ENCODE assay signal across 1 cellular context in the genomic region with DNA sequence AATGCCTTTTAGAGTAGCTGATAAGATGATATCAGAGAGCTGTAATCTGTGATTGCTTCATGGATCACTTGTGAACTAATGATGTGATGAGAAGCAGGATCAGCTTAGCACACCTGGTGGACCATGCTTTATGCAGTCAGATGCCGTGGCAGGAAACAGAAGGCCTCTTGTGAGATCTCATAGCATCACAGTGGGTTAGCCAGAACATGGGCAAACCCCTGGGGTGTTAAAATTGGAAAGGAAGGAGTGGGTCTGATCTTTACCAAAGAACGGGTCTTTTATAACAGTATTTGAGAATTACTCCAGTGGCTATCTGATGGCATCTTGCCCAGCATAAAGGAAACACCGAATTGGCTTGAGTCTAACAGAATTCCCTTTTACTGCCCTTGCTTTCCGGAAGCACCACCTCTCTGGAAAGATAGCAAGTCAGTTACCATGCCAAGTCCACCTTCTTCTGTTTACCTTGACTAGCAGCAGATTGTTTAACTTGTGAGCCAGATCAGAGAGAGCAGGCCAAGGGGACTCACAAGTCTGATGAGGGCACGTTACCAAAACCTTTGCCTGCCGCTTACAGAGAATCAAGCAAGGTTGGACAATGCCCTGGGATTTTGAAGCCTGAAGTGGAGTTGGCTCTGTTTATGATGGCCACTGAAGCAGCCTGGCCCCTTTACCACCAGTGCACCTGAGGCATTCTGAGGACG.
TF ChIP-seq lines count a peak whose summit lies in the region.

No MANE protein-coding gene starts in this region.

TF ChIP-seq in HepG2, 621 proteins besides CTCF, POLR2A, EP300 and RAD21 (continued from another document and continues in another):
- no peak for TF ChIP-seq ZNF407 (CRISPR knock-in tag; IDR thresholded peaks at IDR 0.05; ENCODE audit: not compliant biosample characterization)
- TF ChIP-seq, protein P1, sequence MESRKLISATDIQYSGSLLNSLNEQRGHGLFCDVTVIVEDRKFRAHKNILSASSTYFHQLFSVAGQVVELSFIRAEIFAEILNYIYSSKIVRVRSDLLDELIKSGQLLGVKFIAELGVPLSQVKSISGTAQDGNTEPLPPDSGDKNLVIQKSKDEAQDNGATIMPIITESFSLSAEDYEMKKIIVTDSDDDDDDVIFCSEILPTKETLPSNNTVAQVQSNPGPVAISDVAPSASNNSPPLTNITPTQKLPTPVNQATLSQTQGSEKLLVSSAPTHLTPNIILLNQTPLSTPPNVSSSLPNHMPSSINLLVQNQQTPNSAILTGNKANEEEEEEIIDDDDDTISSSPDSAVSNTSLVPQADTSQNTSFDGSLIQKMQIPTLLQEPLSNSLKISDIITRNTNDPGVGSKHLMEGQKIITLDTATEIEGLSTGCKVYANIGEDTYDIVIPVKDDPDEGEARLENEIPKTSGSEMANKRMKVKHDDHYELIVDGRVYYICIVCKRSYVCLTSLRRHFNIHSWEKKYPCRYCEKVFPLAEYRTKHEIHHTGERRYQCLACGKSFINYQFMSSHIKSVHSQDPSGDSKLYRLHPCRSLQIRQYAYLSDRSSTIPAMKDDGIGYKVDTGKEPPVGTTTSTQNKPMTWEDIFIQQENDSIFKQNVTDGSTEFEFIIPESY (CRISPR knock-in tag; IDR thresholded peaks at IDR 0.05) = no peak; the same call in 1 of the 2 replicates
- no peak for TF ChIP-seq ZNF720 (CRISPR knock-in tag; IDR thresholded peaks at IDR 0.05)
- TF ChIP-seq SIN3A (IDR thresholded peaks at IDR 0.05; ENCODE audit: borderline replicate concordance, low read depth, low read length) = no peak
- no peak for TF ChIP-seq ZNF607 (CRISPR knock-in tag; IDR thresholded peaks at IDR 0.05; ENCODE audit: borderline replicate concordance)
- no peak for TF ChIP-seq PREB (CRISPR knock-in tag; IDR thresholded peaks at IDR 0.05)
- TF ChIP-seq NCOR1 (IDR thresholded peaks at IDR 0.05; ENCODE audit: borderline replicate concordance, low read length) = no peak
- TF ChIP-seq, protein P2, sequence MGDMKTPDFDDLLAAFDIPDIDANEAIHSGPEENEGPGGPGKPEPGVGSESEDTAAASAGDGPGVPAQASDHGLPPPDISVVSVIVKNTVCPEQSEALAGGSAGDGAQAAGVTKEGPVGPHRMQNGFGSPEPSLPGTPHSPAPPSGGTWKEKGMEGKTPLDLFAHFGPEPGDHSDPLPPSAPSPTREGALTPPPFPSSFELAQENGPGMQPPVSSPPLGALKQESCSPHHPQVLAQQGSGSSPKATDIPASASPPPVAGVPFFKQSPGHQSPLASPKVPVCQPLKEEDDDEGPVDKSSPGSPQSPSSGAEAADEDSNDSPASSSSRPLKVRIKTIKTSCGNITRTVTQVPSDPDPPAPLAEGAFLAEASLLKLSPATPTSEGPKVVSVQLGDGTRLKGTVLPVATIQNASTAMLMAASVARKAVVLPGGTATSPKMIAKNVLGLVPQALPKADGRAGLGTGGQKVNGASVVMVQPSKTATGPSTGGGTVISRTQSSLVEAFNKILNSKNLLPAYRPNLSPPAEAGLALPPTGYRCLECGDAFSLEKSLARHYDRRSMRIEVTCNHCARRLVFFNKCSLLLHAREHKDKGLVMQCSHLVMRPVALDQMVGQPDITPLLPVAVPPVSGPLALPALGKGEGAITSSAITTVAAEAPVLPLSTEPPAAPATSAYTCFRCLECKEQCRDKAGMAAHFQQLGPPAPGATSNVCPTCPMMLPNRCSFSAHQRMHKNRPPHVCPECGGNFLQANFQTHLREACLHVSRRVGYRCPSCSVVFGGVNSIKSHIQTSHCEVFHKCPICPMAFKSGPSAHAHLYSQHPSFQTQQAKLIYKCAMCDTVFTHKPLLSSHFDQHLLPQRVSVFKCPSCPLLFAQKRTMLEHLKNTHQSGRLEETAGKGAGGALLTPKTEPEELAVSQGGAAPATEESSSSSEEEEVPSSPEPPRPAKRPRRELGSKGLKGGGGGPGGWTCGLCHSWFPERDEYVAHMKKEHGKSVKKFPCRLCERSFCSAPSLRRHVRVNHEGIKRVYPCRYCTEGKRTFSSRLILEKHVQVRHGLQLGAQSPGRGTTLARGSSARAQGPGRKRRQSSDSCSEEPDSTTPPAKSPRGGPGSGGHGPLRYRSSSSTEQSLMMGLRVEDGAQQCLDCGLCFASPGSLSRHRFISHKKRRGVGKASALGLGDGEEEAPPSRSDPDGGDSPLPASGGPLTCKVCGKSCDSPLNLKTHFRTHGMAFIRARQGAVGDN (CRISPR knock-in tag; IDR thresholded peaks at IDR 0.05) = no peak; the same call in 1 of the 2 replicates
- TF ChIP-seq SOX13 (IDR thresholded peaks at IDR 0.05) = no peak
- TF ChIP-seq SOX13 (CRISPR knock-in tag; conservative IDR thresholded peaks at IDR 0.05 in 1 of 2, IDR thresholded peaks at IDR 0.05 in 1 of 2) = peak in 1 of 2 experiments; percentile 74; a peak in 2 of 4 replicates
- no peak for TF ChIP-seq AGO1 (IDR thresholded peaks at IDR 0.05; ENCODE audit: low read depth, low read length, poor library complexity, severe bottlenecking)
- no peak for TF ChIP-seq HCFC1 (IDR thresholded peaks at IDR 0.05; ENCODE audit: low read depth, low read length)
- TF ChIP-seq ZNF615 (CRISPR knock-in tag; IDR thresholded peaks at IDR 0.05; ENCODE audit: borderline replicate concordance) = no peak
- 0 out of 2 replicates have a peak, but pooled peaks have one; percentile 54 for TF ChIP-seq PITX1 (CRISPR knock-in tag; IDR thresholded peaks at IDR 0.05)
- TF ChIP-seq ZNF749 (CRISPR knock-in tag; IDR thresholded peaks at IDR 0.05; ENCODE audit: borderline replicate concordance) = no peak
- peak; percentile 19; the same call in 1 of the 2 replicates for TF ChIP-seq ZBTB7B (CRISPR knock-in tag; IDR thresholded peaks at IDR 0.05)
- no peak for TF ChIP-seq MTA1 (CRISPR knock-in tag; IDR thresholded peaks at IDR 0.05; ENCODE audit: borderline replicate concordance)
- TF ChIP-seq NCOA1 (CRISPR knock-in tag; IDR thresholded peaks at IDR 0.05) = no peak
- TF ChIP-seq, protein P3, sequence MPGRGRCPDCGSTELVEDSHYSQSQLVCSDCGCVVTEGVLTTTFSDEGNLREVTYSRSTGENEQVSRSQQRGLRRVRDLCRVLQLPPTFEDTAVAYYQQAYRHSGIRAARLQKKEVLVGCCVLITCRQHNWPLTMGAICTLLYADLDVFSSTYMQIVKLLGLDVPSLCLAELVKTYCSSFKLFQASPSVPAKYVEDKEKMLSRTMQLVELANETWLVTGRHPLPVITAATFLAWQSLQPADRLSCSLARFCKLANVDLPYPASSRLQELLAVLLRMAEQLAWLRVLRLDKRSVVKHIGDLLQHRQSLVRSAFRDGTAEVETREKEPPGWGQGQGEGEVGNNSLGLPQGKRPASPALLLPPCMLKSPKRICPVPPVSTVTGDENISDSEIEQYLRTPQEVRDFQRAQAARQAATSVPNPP (CRISPR knock-in tag; IDR thresholded peaks at IDR 0.05) = no peak
- TF ChIP-seq TIGD3 (CRISPR knock-in tag; IDR thresholded peaks at IDR 0.05; ENCODE audit: borderline replicate concordance) = no peak
- TF ChIP-seq MEF2D (CRISPR knock-in tag; IDR thresholded peaks at IDR 0.05) = 0 out of 2 replicates have a peak, but pooled peaks have one; percentile 63
- TF ChIP-seq, protein P4, sequence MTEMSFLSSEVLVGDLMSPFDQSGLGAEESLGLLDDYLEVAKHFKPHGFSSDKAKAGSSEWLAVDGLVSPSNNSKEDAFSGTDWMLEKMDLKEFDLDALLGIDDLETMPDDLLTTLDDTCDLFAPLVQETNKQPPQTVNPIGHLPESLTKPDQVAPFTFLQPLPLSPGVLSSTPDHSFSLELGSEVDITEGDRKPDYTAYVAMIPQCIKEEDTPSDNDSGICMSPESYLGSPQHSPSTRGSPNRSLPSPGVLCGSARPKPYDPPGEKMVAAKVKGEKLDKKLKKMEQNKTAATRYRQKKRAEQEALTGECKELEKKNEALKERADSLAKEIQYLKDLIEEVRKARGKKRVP (CRISPR knock-in tag; IDR thresholded peaks at IDR 0.05) = no peak
- no peak for TF ChIP-seq ZNF703 (CRISPR knock-in tag; IDR thresholded peaks at IDR 0.05; ENCODE audit: borderline replicate concordance)
- TF ChIP-seq ATF1 (CRISPR knock-in tag; IDR thresholded peaks at IDR 0.05) = no peak
- TF ChIP-seq SNRNP70 (IDR thresholded peaks at IDR 0.05; ENCODE audit: low read depth, low read length) = no peak
- TF ChIP-seq NR2C2 (CRISPR knock-in tag; IDR thresholded peaks at IDR 0.05; ENCODE audit: borderline replicate concordance) = no peak
- no peak for TF ChIP-seq CREB1 (IDR thresholded peaks at IDR 0.05)
- TF ChIP-seq CREB1 (CRISPR knock-in tag; IDR thresholded peaks at IDR 0.05) = no peak
- no peak for TF ChIP-seq ATF7 (IDR thresholded peaks at IDR 0.05)
- no peak for TF ChIP-seq ATF7 (CRISPR knock-in tag; IDR thresholded peaks at IDR 0.05)
- TF ChIP-seq ZFAT (CRISPR knock-in tag; conservative IDR thresholded peaks at IDR 0.05) = no peak
- TF ChIP-seq, protein P5, sequence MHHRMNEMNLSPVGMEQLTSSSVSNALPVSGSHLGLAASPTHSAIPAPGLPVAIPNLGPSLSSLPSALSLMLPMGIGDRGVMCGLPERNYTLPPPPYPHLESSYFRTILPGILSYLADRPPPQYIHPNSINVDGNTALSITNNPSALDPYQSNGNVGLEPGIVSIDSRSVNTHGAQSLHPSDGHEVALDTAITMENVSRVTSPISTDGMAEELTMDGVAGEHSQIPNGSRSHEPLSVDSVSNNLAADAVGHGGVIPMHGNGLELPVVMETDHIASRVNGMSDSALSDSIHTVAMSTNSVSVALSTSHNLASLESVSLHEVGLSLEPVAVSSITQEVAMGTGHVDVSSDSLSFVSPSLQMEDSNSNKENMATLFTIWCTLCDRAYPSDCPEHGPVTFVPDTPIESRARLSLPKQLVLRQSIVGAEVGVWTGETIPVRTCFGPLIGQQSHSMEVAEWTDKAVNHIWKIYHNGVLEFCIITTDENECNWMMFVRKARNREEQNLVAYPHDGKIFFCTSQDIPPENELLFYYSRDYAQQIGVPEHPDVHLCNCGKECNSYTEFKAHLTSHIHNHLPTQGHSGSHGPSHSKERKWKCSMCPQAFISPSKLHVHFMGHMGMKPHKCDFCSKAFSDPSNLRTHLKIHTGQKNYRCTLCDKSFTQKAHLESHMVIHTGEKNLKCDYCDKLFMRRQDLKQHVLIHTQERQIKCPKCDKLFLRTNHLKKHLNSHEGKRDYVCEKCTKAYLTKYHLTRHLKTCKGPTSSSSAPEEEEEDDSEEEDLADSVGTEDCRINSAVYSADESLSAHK (CRISPR knock-in tag; IDR thresholded peaks at IDR 0.05; ENCODE audit: borderline replicate concordance) = no peak
